ENCODE assay signal across 19 cellular contexts in genomic region chr2:26568076-26568890, GRCh38.
DNase-seq lines count a peak whose midpoint lies in the region; ATAC-seq, FAIRE-seq and TF ChIP-seq lines count a peak whose summit lies in the region.
"Had no signal": no experiment of that assay in that cellular context is flagged by ENCODE, and none has a peak within 500 bp of the region (broad histone marks: within the 10 kb centered on the region; RNA-seq: fewer than 3 reads in every experiment).

No MANE protein-coding gene starts in this region.

- ATAC-seq in left cardiac atrium (no peak), heart left ventricle (no peak), RWPE2 (ENCODE audit: low read depth) (no peak), upper lobe of right lung (no peak), HG02678 (IDR thresholded peaks at IDR 0.05; ENCODE audit: unreplicated experiment) (no peak)

- no peak for TF ChIP-seq CTCF in heart left ventricle (IDR thresholded peaks at IDR 0.05)
- TF ChIP-seq CTCF in RWPE2 (IDR thresholded peaks at IDR 0.05; ENCODE audit: poor library complexity, severe bottlenecking), result no peak
- TF ChIP-seq CTCF in neural progenitor cell (IDR thresholded peaks at IDR 0.05), result no peak
- no peak for TF ChIP-seq CTCF in upper lobe of right lung (IDR thresholded peaks at IDR 0.05)

- TF ChIP-seq POLR2A in heart left ventricle (IDR thresholded peaks at IDR 0.05), result no peak

- WGBS in heart left ventricle, 4 donors, result 75 to 82% (median 79%) methylated on average over 7 of the region's 7 CpGs

- H3K4me3 Mint-ChIP-seq in neural progenitor cell, result no peak overlapping the region
- H3K4me3 Mint-ChIP-seq: B cell; CD4-positive, alpha-beta memory T cell; HFFc6 had no signal

- H3K27me3 Mint-ChIP-seq in neural progenitor cell (ENCODE audit: insufficient read depth, low read depth), result peaks cover 13% of the 10 kb centered on the region

- H3K79me2 ChIP-seq in neural progenitor cell (ENCODE audit: low read depth), result no peaks in the 10 kb centered on the region

- peak overlapping the region; percentile 12 for H3K4me2 ChIP-seq in neural progenitor cell

- FAIRE-seq in HTR-8/SVneo (lab: Jason Lieb, UNC), result no peak
- FAIRE-seq: G401.6, H1 had no signal

- DNase-seq in left cardiac atrium, result peak; percentile 1
- no peak for DNase-seq in heart left ventricle
- DNase-seq in RWPE2 (ENCODE audit: low spot score), result peak; percentile 17
- no peak for DNase-seq in neural progenitor cell (ENCODE audit: low spot score)
- peak; percentile 7 for DNase-seq in upper lobe of right lung
- no peak for DNase-seq in HTR-8/SVneo (ENCODE audit: insufficient read length, low spot score)
- DNase-seq: CD4-positive, alpha-beta memory T cell; DMS79 treated with DMSO at 0.1 percent for 48 hours; HFFc6; MM.1S; NCI-H1105 treated with DMSO at 0.1 percent for 48 hours; NCI-H187; NCI-H446; NCI-H748 treated with DMSO at 0.1 percent for 48 hours; SHP77 had no signal

- H3K36me3 Mint-ChIP-seq in neural progenitor cell, result no peaks in the 10 kb centered on the region
- H3K36me3 Mint-ChIP-seq: CD4-positive, alpha-beta memory T cell had no signal

- H3K9me3 ChIP-seq in heart left ventricle (no peaks in the 10 kb centered on the region), RWPE2 (ENCODE audit: severe bottlenecking) (no peaks in the 10 kb centered on the region), neural progenitor cell (ENCODE audit: low read depth) (no peaks in the 10 kb centered on the region), upper lobe of right lung (no peaks in the 10 kb centered on the region)

- H3K36me3 ChIP-seq in heart left ventricle (no peaks in the 10 kb centered on the region), RWPE2 (ENCODE audit: low read depth) (no peaks in the 10 kb centered on the region), neural progenitor cell (no peaks in the 10 kb centered on the region), upper lobe of right lung (no peaks in the 10 kb centered on the region)

- H3K27ac Mint-ChIP-seq in neural progenitor cell, result no peak overlapping the region
- H3K27ac Mint-ChIP-seq: B cell; CD4-positive, alpha-beta memory T cell; HFFc6 had no signal

- H4K20me1 ChIP-seq in neural progenitor cell (ENCODE audit: low read depth), result no peaks in the 10 kb centered on the region

- H3K4me1 ChIP-seq in heart left ventricle (peaks cover 0 to 4% (median under 1%) of the 10 kb centered on the region in 12 donors), RWPE2 (ENCODE audit: insufficient read depth, poor library complexity, severe bottlenecking) (no peaks in the 10 kb centered on the region), neural progenitor cell (peaks cover 17% of the 10 kb centered on the region), upper lobe of right lung (no peaks in the 10 kb centered on the region)

- intact Hi-C loops in left cardiac atrium (cut with DNase I), result no loop called here
- intact Hi-C loops in heart left ventricle (cut with DNase I), result no loop called here
- intact Hi-C loops in upper lobe of right lung (cut with DNase I), result no loop called here

- H3K4me3 ChIP-seq in heart left ventricle, result no peak overlapping the region
- no peak overlapping the region for H3K4me3 ChIP-seq in RWPE2 (ENCODE audit: severe bottlenecking)
- H3K4me3 ChIP-seq in neural progenitor cell, result no peak overlapping the region
- H3K4me3 ChIP-seq in upper lobe of right lung, result no peak overlapping the region

- H2AFZ ChIP-seq in neural progenitor cell (replicated peaks), result no peak overlapping the region

- peaks cover 14% of the 10 kb centered on the region for H3F3A ChIP-seq in neural progenitor cell (ENCODE audit: low read depth)

- no peaks in the 10 kb centered on the region for H3K9me3 Mint-ChIP-seq in neural progenitor cell
- H3K9me3 Mint-ChIP-seq: HFFc6 had no signal

- H3K4me1 Mint-ChIP-seq in neural progenitor cell, result peaks cover 22% of the 10 kb centered on the region
- H3K4me1 Mint-ChIP-seq: B cell had no signal

- H3K27ac ChIP-seq in heart left ventricle (no peak overlapping the region), RWPE2 (ENCODE audit: poor library complexity, severe bottlenecking) (no peak overlapping the region), neural progenitor cell (no peak overlapping the region), upper lobe of right lung (no peak overlapping the region)

- peaks cover 0 to 77% (median 9%) of the 10 kb centered on the region in 9 donors for H3K27me3 ChIP-seq in heart left ventricle
- H3K27me3 ChIP-seq in RWPE2 (ENCODE audit: insufficient read depth, poor library complexity, severe bottlenecking), result peaks cover 15% of the 10 kb centered on the region
- H3K27me3 ChIP-seq in neural progenitor cell, result peaks cover 5% of the 10 kb centered on the region
- peaks cover 30% of the 10 kb centered on the region for H3K27me3 ChIP-seq in upper lobe of right lung

- H3K9ac ChIP-seq in neural progenitor cell, result no peak overlapping the region

Comparison
In these comparisons a context has a peak if more than half of its experiments do, and no peak if none do; other contexts are left out.
1. DNase-seq: peak in left cardiac atrium (single experiment), RWPE2 (single experiment) and upper lobe of right lung (single experiment); none in heart left ventricle (0 of 5), neural progenitor cell (single experiment) and HTR-8/SVneo (single experiment).